Comparison of ENCODE assay signal across 21 cellular contexts in genomic region chr5:43702293-43702692, GRCh38.
DNase-seq lines count a peak whose midpoint lies in the region; ATAC-seq, FAIRE-seq and TF ChIP-seq lines count a peak whose summit lies in the region.
"Had no signal": no experiment of that assay in that cellular context is flagged by ENCODE, and none has a peak within 500 bp of the region (broad histone marks: within the 10 kb centered on the region; RNA-seq: fewer than 3 reads in every experiment).

No MANE protein-coding gene starts in this region.

- H3K9me3 Mint-ChIP-seq in activated T-cell treated with anti-CD3 and anti-CD28 coated beads, Interleukin-2, amount 50 U/mL, for 72 hours: peaks cover 0 to 1% of the 10 kb centered on the region in 2 donors
- H3K9me3 Mint-ChIP-seq in natural killer cell: no peaks in the 10 kb centered on the region
- H3K9me3 Mint-ChIP-seq in natural killer cell treated with Interleukin-12 subunit alpha and Interleukin-12 subunit beta and Interleukin-15 and Interleukin-18, amount 100 ng/mL, for 72 hours: no peaks in the 10 kb centered on the region

- intact Hi-C loops in natural killer cell (cut with micrococcal nuclease): no loop called here

- H3K27ac ChIP-seq in subcutaneous abdominal adipose tissue (ENCODE audit: low read depth, low read length): peak overlapping the region; percentile 28
- H3K27ac ChIP-seq: 22Rv1, BLaER1, C4-2B, GM23248 had no signal

- no peak for ATAC-seq in activated T-cell treated with anti-CD3 and anti-CD28 coated beads, Interleukin-2, amount 50 U/mL, for 72 hours (replicated peaks in 1 of 2)
- ATAC-seq in natural killer cell: no peak
- no peak for ATAC-seq in natural killer cell treated with Interleukin-12 subunit alpha and Interleukin-12 subunit beta and Interleukin-15 and Interleukin-18, amount 100 ng/mL, for 72 hours
- ATAC-seq: GM12878 had no signal

- TF ChIP-seq CTCF in natural killer cell (IDR thresholded peaks at IDR 0.05): no peak

- no peak overlapping the region for H3K4me3 ChIP-seq in subcutaneous abdominal adipose tissue (ENCODE audit: low read depth in 1 of 5, low read length in 5 of 5)
- H3K4me3 ChIP-seq: BLaER1, GM12878, GM23248 had no signal

- peaks cover 0 to 8% (median 0%) of the 10 kb centered on the region in 5 donors for H3K4me1 ChIP-seq in subcutaneous abdominal adipose tissue (ENCODE audit: control insufficient read depth in 5 of 5, insufficient read depth in 5 of 5, low read length in 5 of 5)
- H3K4me1 ChIP-seq: BLaER1 had no signal

- no peaks in the 10 kb centered on the region for H3K27me3 ChIP-seq in subcutaneous abdominal adipose tissue (ENCODE audit: control insufficient read depth in 5 of 5, insufficient read depth in 4 of 5, low read length in 5 of 5)
- H3K27me3 ChIP-seq: BLaER1 had no signal

- peak overlapping the region; percentile 61 for H3K27ac Mint-ChIP-seq in activated T-cell treated with anti-CD3 and anti-CD28 coated beads, Interleukin-2, amount 50 U/mL, for 72 hours
- peak overlapping the region; percentile 25 to 64 for H3K27ac Mint-ChIP-seq in natural killer cell
- no peak overlapping the region for H3K27ac Mint-ChIP-seq in natural killer cell treated with Interleukin-12 subunit alpha and Interleukin-12 subunit beta and Interleukin-15 and Interleukin-18, amount 100 ng/mL, for 72 hours
- H3K27ac Mint-ChIP-seq: B cell; CD4-positive, alpha-beta T cell had no signal

- no peaks in the 10 kb centered on the region for H3K4me1 Mint-ChIP-seq in activated T-cell treated with anti-CD3 and anti-CD28 coated beads, Interleukin-2, amount 50 U/mL, for 72 hours (ENCODE audit: low read depth)
- H3K4me1 Mint-ChIP-seq in natural killer cell: peaks cover 11 to 16% of the 10 kb centered on the region in 2 donors
- peaks cover 4 to 14% of the 10 kb centered on the region in 2 donors for H3K4me1 Mint-ChIP-seq in natural killer cell treated with Interleukin-12 subunit alpha and Interleukin-12 subunit beta and Interleukin-15 and Interleukin-18, amount 100 ng/mL, for 72 hours (ENCODE audit: low read depth in 2 of 2)
- H3K4me1 Mint-ChIP-seq: B cell had no signal

- H3K9ac ChIP-seq in subcutaneous abdominal adipose tissue (ENCODE audit: low read length in 5 of 5): no peak overlapping the region
- H3K9ac ChIP-seq: BLaER1, GM23248 had no signal

- no peaks in the 10 kb centered on the region for H3K27me3 Mint-ChIP-seq in activated T-cell treated with anti-CD3 and anti-CD28 coated beads, Interleukin-2, amount 50 U/mL, for 72 hours (ENCODE audit: low read depth)
- no peaks in the 10 kb centered on the region for H3K27me3 Mint-ChIP-seq in natural killer cell (ENCODE audit: low read depth in 2 of 2)
- no peaks in the 10 kb centered on the region for H3K27me3 Mint-ChIP-seq in natural killer cell treated with Interleukin-12 subunit alpha and Interleukin-12 subunit beta and Interleukin-15 and Interleukin-18, amount 100 ng/mL, for 72 hours
- H3K27me3 Mint-ChIP-seq: B cell; CD4-positive, alpha-beta T cell; CD8-positive, alpha-beta memory T cell had no signal

- peaks cover 0 to 3% (median 0%) of the 10 kb centered on the region in 5 donors for H3K9me3 ChIP-seq in subcutaneous abdominal adipose tissue (ENCODE audit: control insufficient read depth in 5 of 5, low read length in 5 of 5)
- H3K9me3 ChIP-seq: BLaER1 had no signal

- peaks cover 8 to 27% (median 21%) of the 10 kb centered on the region in 5 donors for H3K36me3 ChIP-seq in subcutaneous abdominal adipose tissue (ENCODE audit: control insufficient read depth in 5 of 5, insufficient read depth in 5 of 5, low read length in 5 of 5)

- peak; percentile 13 for FAIRE-seq in islet of Langerhans (lab: Jason Lieb, UNC)
- FAIRE-seq: GM12878, GM19239, H1 had no signal

- peaks cover 9 to 29% of the 10 kb centered on the region in 2 donors for H3K36me3 Mint-ChIP-seq in activated T-cell treated with anti-CD3 and anti-CD28 coated beads, Interleukin-2, amount 50 U/mL, for 72 hours (ENCODE audit: insufficient read depth in 2 of 2)
- H3K36me3 Mint-ChIP-seq in natural killer cell: peaks cover 16% of the 10 kb centered on the region
- peaks cover 9% of the 10 kb centered on the region for H3K36me3 Mint-ChIP-seq in natural killer cell treated with Interleukin-12 subunit alpha and Interleukin-12 subunit beta and Interleukin-15 and Interleukin-18, amount 100 ng/mL, for 72 hours

- no peak overlapping the region for H3K4me3 Mint-ChIP-seq in activated T-cell treated with anti-CD3 and anti-CD28 coated beads, Interleukin-2, amount 50 U/mL, for 72 hours
- no peak overlapping the region for H3K4me3 Mint-ChIP-seq in natural killer cell
- H3K4me3 Mint-ChIP-seq in natural killer cell treated with Interleukin-12 subunit alpha and Interleukin-12 subunit beta and Interleukin-15 and Interleukin-18, amount 100 ng/mL, for 72 hours: no peak overlapping the region
- H3K4me3 Mint-ChIP-seq: B cell; CD4-positive, alpha-beta T cell; CD8-positive, alpha-beta memory T cell had no signal

- no peak for DNase-seq in activated T-cell treated with anti-CD3 and anti-CD28 coated beads, Interleukin-2, amount 50 U/mL, for 72 hours
- DNase-seq in activated T-cell treated with anti-CD3 and anti-CD28 coated beads, Interleukin-2, amount 50 U/mL, for 48 hours: no peak
- DNase-seq in natural killer cell (no peak), NCI-H2081 (lab: John Stamatoyannopoulos, UW) (no peak)
- DNase-seq in natural killer cell treated with Interleukin-12 subunit alpha and Interleukin-12 subunit beta and Interleukin-15 and Interleukin-18, amount 100 ng/mL, for 72 hours (ENCODE audit: low spot score): no peak
- DNase-seq in activated CD4-positive, alpha-beta T cell treated with anti-CD3 and anti-CD28 coated beads, Interleukin-2, amount 50 U/mL, for 48 hours: no peak
- DNase-seq: CD4-positive, alpha-beta T cell; CD8-positive, alpha-beta memory T cell; DMS79; GDM1; H7 had no signal

Comparison
In these comparisons a context has a peak if more than half of its experiments do, and no peak if none do; other contexts are left out.
1. H3K27ac Mint-ChIP-seq: peak in activated T-cell treated with anti-CD3 and anti-CD28 coated beads, Interleukin-2, amount 50 U/mL, for 72 hours (single experiment) and natural killer cell (2 of 2); none in natural killer cell treated with Interleukin-12 subunit alpha and Interleukin-12 subunit beta and Interleukin-15 and Interleukin-18, amount 100 ng/mL, for 72 hours (0 of 2).